ENCODE assay signal across 32 cellular contexts in the genomic region with DNA sequence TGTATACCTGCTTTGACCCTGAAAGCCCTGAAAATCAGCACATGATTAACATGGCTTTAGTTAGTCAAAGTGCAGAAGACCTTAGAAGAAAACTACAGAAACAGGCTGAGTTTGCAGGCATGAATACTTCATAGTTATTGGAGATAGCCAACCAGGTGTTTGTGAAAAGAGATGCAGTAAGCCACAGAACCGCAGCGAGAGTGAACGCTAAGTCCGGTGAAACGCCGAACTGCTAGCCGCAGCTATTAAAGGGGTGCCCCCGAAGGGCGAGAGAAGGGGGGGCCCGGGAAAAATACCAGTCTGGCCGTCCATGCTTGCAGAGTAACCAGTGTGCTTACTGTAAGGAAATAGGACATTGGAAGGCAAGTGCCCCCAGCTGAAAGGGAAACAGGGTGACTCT.
"Had no signal": no experiment of that assay in that cellular context is flagged by ENCODE, and none has a peak within 500 bp of the region (broad histone marks: within the 10 kb centered on the region; RNA-seq: fewer than 3 reads in every experiment).

No MANE protein-coding gene starts in this region.

- H3K4me2 ChIP-seq: KMS-11 had no signal

- H3K27me3 ChIP-seq: MG63 had no signal

- H3K4me3 ChIP-seq: MG63 had no signal

- H3K27ac ChIP-seq: KMS-11 had no signal

- DNase-seq: Karpas-422, Kasumi-1, MG63, MM.1S, MV-4-11, NCI-H1048, NCI-H1092, NCI-H1092 treated with DMSO at 0.1 percent for 48 hours, NCI-H1105, NCI-H1105 treated with DMSO at 0.1 percent for 48 hours, NCI-H1417, NCI-H1417 treated with DMSO at 0.1 percent for 48 hours, NCI-H1436, NCI-H1436 treated with DMSO at 0.1 percent for 48 hours, NCI-H146, NCI-H1694, NCI-H1694 treated with DMSO at 0.1 percent for 48 hours, NCI-H187, NCI-H187 treated with DMSO at 0.1 percent for 48 hours, NCI-H1930, NCI-H2081, NCI-H2081 treated with DMSO at 0.1 percent for 48 hours, NCI-H2107, NCI-H2171, NCI-H2171 treated with DMSO at 0.1 percent for 48 hours, NCI-H2227 treated with DMSO at 0.1 percent for 48 hours, NCI-H226, NCI-H345, NCI-H446, NCI-H446 treated with DMSO at 0.1 percent for 48 hours, NCI-H510A had no signal

- H3K36me3 ChIP-seq: MG63 had no signal

- H3K9me3 ChIP-seq: MG63 had no signal

- H3K9ac ChIP-seq: KMS-11 had no signal
